Comparison of ENCODE assay signal across 23 cellular contexts in genomic region chr11:70433526-70433925, GRCh38.
"Had no signal": no experiment of that assay in that cellular context is flagged by ENCODE, and none has a peak within 500 bp of the region (broad histone marks: within the 10 kb centered on the region; RNA-seq: fewer than 3 reads in every experiment).

No MANE protein-coding gene starts in this region.

- H3K27me3 ChIP-seq: SJCRH30 had no signal

- H3K9ac ChIP-seq: KMS-11 had no signal

- H3K9me3 ChIP-seq: SJCRH30 had no signal

- DNase-seq: Kasumi-1, MM.1S, NCI-H1092 treated with DMSO at 0.1 percent for 48 hours, NCI-H1436, NCI-H187, NCI-H2029, NCI-H2081 treated with DMSO at 0.1 percent for 48 hours, NCI-H2171, NCI-H226, NCI-H446, NCI-H510A, NCI-H524 treated with DMSO at 0.1 percent for 48 hours, NCI-H69, NCI-H774, PC-3, SHP77 treated with DMSO at 0.1 percent for 48 hours had no signal

- H3K4me2 ChIP-seq: KMS-11 had no signal

- H3K27ac ChIP-seq: KMS-11 had no signal

- H3K9me3 Mint-ChIP-seq: IgD-negative memory B cell had no signal

- H3K4me3 Mint-ChIP-seq: IgD-negative memory B cell had no signal

- H3K36me3 Mint-ChIP-seq: IgD-negative memory B cell had no signal

- H3K4me3 ChIP-seq: K562, SJCRH30 had no signal

- H3K27ac Mint-ChIP-seq: IgD-negative memory B cell had no signal

- ATAC-seq: K562, Panc1, PC-3, Right ventricle myocardium inferior, SK-N-SH treated with all-trans-retinoic acid at 6 μM for 48 hours had no signal
